ENCODE assay signal across 9 cellular contexts in the genomic region with DNA sequence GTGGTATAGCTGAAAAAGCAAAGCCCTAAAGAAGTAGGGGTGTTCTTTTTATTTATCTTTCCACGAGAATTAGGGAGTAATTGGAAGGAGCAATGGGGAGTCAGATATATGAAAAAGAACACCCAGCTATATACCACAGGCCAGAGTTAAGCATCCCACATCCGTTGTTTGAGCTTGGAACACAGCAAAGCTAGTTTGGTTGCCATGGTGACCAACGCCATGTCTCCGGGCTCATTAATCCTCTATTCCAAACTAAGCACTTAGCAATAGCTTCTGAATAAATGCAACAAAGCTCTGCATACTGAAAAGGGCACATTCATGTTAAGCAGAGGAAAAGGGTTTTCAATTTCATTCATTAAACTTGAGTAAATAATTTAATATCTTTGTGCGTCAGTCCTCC. TPM values are rescaled to one million over a fixed set of nuclear protein-coding genes. Genes with fewer than 3 reads are reported as not detected.
DNase-seq lines count a peak whose midpoint lies in the region; ATAC-seq, FAIRE-seq and TF ChIP-seq lines count a peak whose summit lies in the region.
"Had no signal": no experiment of that assay in that cellular context is flagged by ENCODE, and none has a peak within 500 bp of the region (broad histone marks: within the 10 kb centered on the region; RNA-seq: fewer than 3 reads in every experiment).

No MANE protein-coding gene starts in this region.

- no TSS peak for BruUV-seq in HepG2 (replicated peaks; lab: Mats Ljungman, UMichigan)

- H3K4me1 ChIP-seq in HepG2 (ENCODE audit: insufficient read depth, low read length) (peaks cover 5% of the 10 kb centered on the region; the same call in 1 of the 2 replicates), right lobe of liver (no peaks in the 10 kb centered on the region), neuronal stem cell (ENCODE audit: control insufficient read depth in 2 of 2, insufficient read depth in 1 of 2, low read depth in 1 of 2, low read length in 2 of 2) (peaks cover 8 to 19% of the 10 kb centered on the region in 2 donors)

- ATAC-seq in HepG2 (no peak), right lobe of liver (no peak), GM19463 (IDR thresholded peaks at IDR 0.05; ENCODE audit: unreplicated experiment) (no peak)

- H2BK120ac ChIP-seq in neuronal stem cell (ENCODE audit: low read depth, low read length) = no peak overlapping the region

- POLR2A ChIA-PET in HepG2 (lab: Yijun Ruan, JAX) = no interaction called here

- no peak for FAIRE-seq in HepG2 (lab: Jason Lieb, UNC)
- no peak for FAIRE-seq in GM19239 (lab: Jason Lieb, UNC)

- no peak overlapping the region for H3K9ac ChIP-seq in HepG2 (ENCODE audit: insufficient read depth, low read depth, low read length)
- no peak overlapping the region for H3K9ac ChIP-seq in neuronal stem cell (ENCODE audit: low read depth, low read length, poor library complexity)

- TF ChIP-seq CTCF in HepG2 (CRISPR knock-in tag; IDR thresholded peaks at IDR 0.05) (no peak), right lobe of liver (IDR thresholded peaks at IDR 0.05) (no peak), astrocyte of the spinal cord (IDR thresholded peaks at IDR 0.05; ENCODE audit: low read depth, low read length) (no peak)

- H3K18ac ChIP-seq in neuronal stem cell (ENCODE audit: low read length) = no peak overlapping the region

- H2BK12ac ChIP-seq in neuronal stem cell (ENCODE audit: low read length) = no peak overlapping the region

- TF ChIP-seq RAD21 in HepG2 (CRISPR knock-in tag; IDR thresholded peaks at IDR 0.05) = no peak

- in situ Hi-C loops in HepG2 (cut with HindIII; ENCODE audit: extremely low pct_ligation_motif_present, low pct_unique_long_range_greater_than_20kb) (no loop called here), astrocyte of the spinal cord (cut with HindIII; ENCODE audit: low sequenced_read_pairs) (no loop called here)

- H3K14ac ChIP-seq in neuronal stem cell (ENCODE audit: low read length) = no peak overlapping the region

- H2AK5ac ChIP-seq in neuronal stem cell (ENCODE audit: low read depth, low read length) = no peak overlapping the region

- H3K4me3 ChIP-seq in HepG2 (replicated peaks in 1 of 3; ENCODE audit: insufficient read depth in 1 of 3, low read depth in 2 of 3, low read length in 3 of 3) (no peak overlapping the region), right lobe of liver (no peak overlapping the region), astrocyte of the spinal cord (ENCODE audit: low read depth, low read length) (no peak overlapping the region), neuronal stem cell (ENCODE audit: low read length in 2 of 2) (no peak overlapping the region)

- H4K20me1 ChIP-seq in HepG2 (ENCODE audit: insufficient read depth, low read length) = no peaks in the 10 kb centered on the region

- no peak overlapping the region for H4K8ac ChIP-seq in neuronal stem cell (ENCODE audit: low read depth, low read length)

- H3K4ac ChIP-seq in neuronal stem cell (ENCODE audit: low read length) = no peak overlapping the region

- H3K79me2 ChIP-seq in HepG2 (ENCODE audit: insufficient read depth, low read length) = no peaks in the 10 kb centered on the region

- H3K4me2 ChIP-seq in HepG2 (ENCODE audit: low read depth, low read length) = no peak overlapping the region
- no peak overlapping the region for H3K4me2 ChIP-seq in neuronal stem cell (ENCODE audit: insufficient read depth, low read length, poor library complexity, severe bottlenecking)

- H3K9me3 ChIP-seq in HepG2 (ENCODE audit: low read length) (no peaks in the 10 kb centered on the region), right lobe of liver (no peaks in the 10 kb centered on the region), neuronal stem cell (replicated peaks in 1 of 2; ENCODE audit: control insufficient read depth in 2 of 2, insufficient read depth in 1 of 2, low read depth in 1 of 2, low read length in 2 of 2) (no peaks in the 10 kb centered on the region)

- WGBS in HepG2 (ENCODE audit: low lambda C conversion rate) = 54% methylated on average over 5 of the region's 5 CpGs
- WGBS in right lobe of liver (ENCODE audit: insufficient coverage, low coverage, low lambda C conversion rate, missing lambda C conversion rate) = 24% methylated on average over 5 of the region's 5 CpGs
- WGBS in neuronal stem cell (ENCODE audit: extremely low coverage in 2 of 2, insufficient read length in 2 of 2, insufficient replicate concordance in 1 of 2), 2 donors = no CpG with 5 or more reads among the region's 5 CpGs

- H2AFZ ChIP-seq in HepG2 (ENCODE audit: low read length) (no peak overlapping the region), neuronal stem cell (ENCODE audit: low read length) (peak overlapping the region; percentile 57)

- no peaks in the 10 kb centered on the region for H3K79me1 ChIP-seq in neuronal stem cell (ENCODE audit: low read depth, low read length)

- no peak overlapping the region for H3K27ac ChIP-seq in HepG2 (ENCODE audit: extremely low read length, insufficient read depth, low read length)
- H3K27ac ChIP-seq in right lobe of liver = no peak overlapping the region
- H3K27ac ChIP-seq in neuronal stem cell (replicated peaks; ENCODE audit: low read length) = peak overlapping the region; percentile 7

- H2BK5ac ChIP-seq in neuronal stem cell (ENCODE audit: low read length) = no peak overlapping the region

- DNase-seq in HepG2 (ENCODE audit: low spot score) (peak; percentile 25), right lobe of liver (no peak), NCI-H1417 treated with DMSO at 0.1 percent for 48 hours (lab: John Stamatoyannopoulos, UW) (peak; percentile 83), astrocyte of the spinal cord (ENCODE audit: low read depth, low spot score) (peak; percentile 84), neuronal stem cell (ENCODE audit: low spot score) (peak; percentile 87), GM19239 (ENCODE audit: insufficient read length, low spot score) (no peak), mesenteric fat pad (ENCODE audit: low spot score) (no peak)

- TF ChIP-seq POLR2A in HepG2 (IDR thresholded peaks at IDR 0.05; ENCODE audit: insufficient read depth in 1 of 2, low read depth in 2 of 2, low read length in 2 of 2) (no peak), right lobe of liver (IDR thresholded peaks at IDR 0.05) (no peak)

- CTCF ChIA-PET in HepG2 (lab: Yijun Ruan, JAX; ENCODE audit: low intra/inter-chr PET ratio, low total read pairs) = no interaction called here

- H3K27me3 ChIP-seq in HepG2 (ENCODE audit: control insufficient read depth in 1 of 2, insufficient read depth in 2 of 2, low read length in 2 of 2) (no peaks in the 10 kb centered on the region), right lobe of liver (no peaks in the 10 kb centered on the region), neuronal stem cell (ENCODE audit: control insufficient read depth in 3 of 3, insufficient read depth in 3 of 3, low read depth in 1 of 3, low read length in 3 of 3) (no peaks in the 10 kb centered on the region)

- H3K36me3 ChIP-seq in HepG2 (replicated peaks in 1 of 2; ENCODE audit: control insufficient read depth in 1 of 2, insufficient read depth in 2 of 2, low read length in 2 of 2) = no peaks in the 10 kb centered on the region
- H3K36me3 ChIP-seq in right lobe of liver = no peaks in the 10 kb centered on the region
- H3K36me3 ChIP-seq in neuronal stem cell (replicated peaks in 1 of 2; ENCODE audit: control insufficient read depth in 2 of 2, insufficient read depth in 2 of 2, low read length in 2 of 2) = no peaks in the 10 kb centered on the region

- H3K23ac ChIP-seq in neuronal stem cell (ENCODE audit: low read depth, low read length, poor library complexity) = no peak overlapping the region

- TF ChIP-seq EP300 in HepG2 (IDR thresholded peaks at IDR 0.05; ENCODE audit: low read depth in 2 of 2, low read length in 2 of 2) (no peak), HepG2 (CRISPR knock-in tag; IDR thresholded peaks at IDR 0.05; ENCODE audit: borderline replicate concordance) (no peak)

- intact Hi-C loops in HepG2 (cut with micrococcal nuclease; ENCODE audit: unreplicated experiment) = no loop called here
- intact Hi-C loops in right lobe of liver (cut with DNase I) = no loop called here

- H4K91ac ChIP-seq in neuronal stem cell (ENCODE audit: low read depth, low read length, poor library complexity) = no peak overlapping the region

- no peak overlapping the region for H2BK15ac ChIP-seq in neuronal stem cell (ENCODE audit: low read length)

TF ChIP-seq in HepG2, 621 proteins besides CTCF, POLR2A, EP300 and RAD21 (continues in another document):
- no peak for TF ChIP-seq NCOR1 (IDR thresholded peaks at IDR 0.05; ENCODE audit: borderline replicate concordance, low read length)
- TF ChIP-seq RAD51 (IDR thresholded peaks at IDR 0.05; ENCODE audit: borderline replicate concordance) = no peak
- no peak for TF ChIP-seq YEATS4 (CRISPR knock-in tag; IDR thresholded peaks at IDR 0.05; ENCODE audit: borderline replicate concordance)
- TF ChIP-seq RFX3 (CRISPR knock-in tag; IDR thresholded peaks at IDR 0.05) = 0 out of 2 replicates have a peak, but pooled peaks have one; percentile 40

RNA-seq across cellular contexts. Expression of a gene that starts 23.5 kb away (rescaled TPM):
- total RNA-seq in HepG2 (2016; rRNA removed; fragmentation: Illumina TruSeq; extraction: Trizol) (1.1 and 1.3 TPM in 2 replicates), right lobe of liver (1 to 10 TPM in 1 of 6 experiments, under 1 TPM in 4, not detected in 1; 0.29 to 3.4 (median 0.49) TPM), mesenteric fat pad (0.29 TPM)
- total RNA-seq in HepG2 (2016; cell fraction: cytosol; rRNA removed; fragmentation: Illumina TruSeq; extraction: Trizol; ENCODE audit: low read depth) = 0.10 TPM in 1 of 2 replicates, not detected in the other
- 1.2 and 1.5 TPM in 2 replicates for total RNA-seq in HepG2 (2016; cell fraction: insoluble cytoplasmic fraction; rRNA removed; fragmentation: Illumina TruSeq; extraction: Trizol)
- 0.56 and 0.62 TPM in 2 replicates for total RNA-seq in HepG2 (2016; cell fraction: membrane; rRNA removed; fragmentation: Illumina TruSeq; extraction: Trizol)
- total RNA-seq in HepG2 (2016; cell fraction: nucleus; rRNA removed; fragmentation: Illumina TruSeq; extraction: Trizol) = 0.78 and 1.3 TPM in 2 replicates
- 2.6 and 4.0 TPM in 2 replicates for polyA plus RNA-seq in HepG2 (2011; rRNA removed)
- polyA plus RNA-seq in HepG2 (2011; cell fraction: cytosol; rRNA removed) = 2.1 and 3.2 TPM in 2 replicates
- 1.5 and 2.5 TPM in 2 replicates for polyA plus RNA-seq in HepG2 (2011; cell fraction: nucleus; rRNA removed)
- polyA plus RNA-seq in HepG2 (2012) = 0.56 and 0.99 TPM in 2 replicates
- 0.06 and 0.18 TPM in 2 replicates for polyA plus RNA-seq in HepG2 (2016; cell fraction: cytosol; fragmentation: Illumina TruSeq; extraction: Trizol; ENCODE audit: low read depth)
- 1.1 and 1.6 TPM in 2 replicates for polyA plus RNA-seq in HepG2 (2016; cell fraction: insoluble cytoplasmic fraction; fragmentation: Illumina TruSeq; extraction: Trizol; ENCODE audit: low read depth)
- 0.07 and 0.22 TPM in 2 replicates for polyA plus RNA-seq in HepG2 (2016; cell fraction: membrane; fragmentation: Illumina TruSeq; extraction: Trizol; ENCODE audit: low read depth)
- 0.38 and 0.68 TPM in 2 replicates for polyA plus RNA-seq in HepG2 (2016; cell fraction: nucleus; fragmentation: Illumina TruSeq; extraction: Trizol; ENCODE audit: insufficient read depth, low read depth)
- polyA minus RNA-seq in HepG2 (2011; rRNA and poly(A)+ RNA removed; ENCODE audit: low replicate concordance) = 0.37 and 10.4 TPM in 2 replicates
- polyA minus RNA-seq in HepG2 (2011; cell fraction: cytosol; rRNA and poly(A)+ RNA removed) = 1.1 and 1.7 TPM in 2 replicates
- polyA minus RNA-seq in HepG2 (2011; cell fraction: nucleus; rRNA and poly(A)+ RNA removed) = 4.5 and 6.1 TPM in 2 replicates
- 0.01 TPM for polyA plus RNA-seq in neuronal stem cell (2013, experiment 1 of 2)
- polyA plus RNA-seq in neuronal stem cell (2013, experiment 2 of 2) = 0.01 TPM
- total RNA-seq: T-helper 2 cell treated with Interferon-gamma antibody and Interleukin-4, amounts not matched to agents 100 ng/mL and 5 ng/mL, for 36 hours had no signal

Comparison
In these comparisons a context has a peak if more than half of its experiments do, and no peak if none do; other contexts are left out.
1. DNase-seq: peak in HepG2 (single experiment), NCI-H1417 treated with DMSO at 0.1 percent for 48 hours (single experiment), astrocyte of the spinal cord (single experiment) and neuronal stem cell (single experiment); none in right lobe of liver (0 of 3), GM19239 (single experiment) and mesenteric fat pad (single experiment).